1 cellular context compared by ENCODE assay signal in genomic region chr9:63337899-63338604, GRCh38.
A peak's percentile ranks its signal among the peaks of the same experiment; 100 is the strongest.
TF ChIP-seq lines count a peak whose summit lies in the region.

No MANE protein-coding gene starts in this region.

TF ChIP-seq in HepG2, 621 proteins besides CTCF, POLR2A, EP300 and RAD21 (continued from another document):
- TF ChIP-seq ARID5B (CRISPR knock-in tag; IDR thresholded peaks at IDR 0.05) (peak; percentile 73), ETV5 (CRISPR knock-in tag; IDR thresholded peaks at IDR 0.05; ENCODE audit: borderline replicate concordance) (peak; percentile 75), ERF (CRISPR knock-in tag; IDR thresholded peaks at IDR 0.05) (0 out of 2 replicates have a peak, but pooled peaks have one; percentile 26), CEBPG (CRISPR knock-in tag; IDR thresholded peaks at IDR 0.05) (0 out of 2 replicates have a peak, but pooled peaks have one; percentile 6), ISL2 (CRISPR knock-in tag; IDR thresholded peaks at IDR 0.05) (0 out of 2 replicates have a peak, but pooled peaks have one; percentile 24), ZNF331 (CRISPR knock-in tag; IDR thresholded peaks at IDR 0.05) (0 out of 2 replicates have a peak, but pooled peaks have one; percentile 25), ATF7 (IDR thresholded peaks at IDR 0.05) (peak; percentile 87), ATF7 (CRISPR knock-in tag; IDR thresholded peaks at IDR 0.05) (peak; percentile 55; the same call in 1 of the 2 replicates), ZC3H4 (CRISPR knock-in tag; IDR thresholded peaks at IDR 0.05; ENCODE audit: borderline replicate concordance) (peak; percentile 78; the same call in 1 of the 2 replicates), FOSL2 (CRISPR knock-in tag; IDR thresholded peaks at IDR 0.05) (peak; percentile 74), ZBTB21 (CRISPR knock-in tag; IDR thresholded peaks at IDR 0.05) (peak; percentile 45; the same call in 1 of the 2 replicates)
TF ChIP-seq in HepG2: peak in this region for 58; not testable (repeated sequence) for 563.
